Comparison of ENCODE assay signal across 9 cellular contexts in genomic region chr4:185165605-185166063, GRCh38. TPM values are rescaled to one million over a fixed set of nuclear protein-coding genes. Genes with fewer than 3 reads are reported as not detected.
A peak's percentile ranks its signal among the peaks of the same experiment; 100 is the strongest.
DNase-seq lines count a peak whose midpoint lies in the region; ATAC-seq and FAIRE-seq lines count a peak whose summit lies in the region.
"Had no signal": no experiment of that assay in that cellular context is flagged by ENCODE, and none has a peak within 500 bp of the region (broad histone marks: within the 10 kb centered on the region; RNA-seq: fewer than 3 reads in every experiment).

No MANE protein-coding gene starts in this region.

- FAIRE-seq in frontal cortex (lab: Jason Lieb, UNC) (no peak), urothelium cell line (lab: Jason Lieb, UNC) (no peak)
- FAIRE-seq: G401.6 had no signal

- peak; percentile 93 for ATAC-seq in HG02610 (IDR thresholded peaks at IDR 0.05; ENCODE audit: unreplicated experiment)

- peak; percentile 7 for DNase-seq in activated naive CD4-positive, alpha-beta T cell treated with Interleukin-2 at 50 U/mL for 16 hours
- no peak for DNase-seq in activated naive CD4-positive, alpha-beta T cell treated with anti-CD3 and anti-CD28 coated beads, Interleukin-2, amount 50 U/mL, for 16 hours
- DNase-seq in NOMO-1 (lab: John Stamatoyannopoulos, UW; ENCODE audit: unreplicated experiment in 2 of 2) (peak; percentile 3 to 29), iris pigment epithelial cell (ENCODE audit: low read depth) (peak; percentile 83), frontal cortex (ENCODE audit: low spot score in 2 of 2) (no peak), urothelium cell line (ENCODE audit: low spot score) (no peak), cortex of kidney (lab: John Stamatoyannopoulos, UW) (no peak)

RNA-seq across cellular contexts. Expression of gene SLC25A4, which starts 22.6 kb away (rescaled TPM):
- 35.1 TPM for total RNA-seq in frontal cortex

RNA-seq across cellular contexts. Expression of gene CFAP97, which starts 38.2 kb away (rescaled TPM):
- 62.4 TPM for total RNA-seq in frontal cortex

RNA-seq across cellular contexts. Expression of gene SNX25, which starts 43.8 kb away (rescaled TPM):
- total RNA-seq in frontal cortex, result 55.4 TPM

Comparison
In these comparisons a context has a peak if more than half of its experiments do, and no peak if none do; other contexts are left out.
1. DNase-seq: peak in activated naive CD4-positive, alpha-beta T cell treated with Interleukin-2 at 50 U/mL for 16 hours (single experiment), NOMO-1 (2 of 2) and iris pigment epithelial cell (single experiment); none in activated naive CD4-positive, alpha-beta T cell treated with anti-CD3 and anti-CD28 coated beads, Interleukin-2, amount 50 U/mL, for 16 hours (single experiment), frontal cortex (0 of 2), urothelium cell line (single experiment) and cortex of kidney (single experiment).